ENCODE assay signal across 28 cellular contexts in the genomic region with DNA sequence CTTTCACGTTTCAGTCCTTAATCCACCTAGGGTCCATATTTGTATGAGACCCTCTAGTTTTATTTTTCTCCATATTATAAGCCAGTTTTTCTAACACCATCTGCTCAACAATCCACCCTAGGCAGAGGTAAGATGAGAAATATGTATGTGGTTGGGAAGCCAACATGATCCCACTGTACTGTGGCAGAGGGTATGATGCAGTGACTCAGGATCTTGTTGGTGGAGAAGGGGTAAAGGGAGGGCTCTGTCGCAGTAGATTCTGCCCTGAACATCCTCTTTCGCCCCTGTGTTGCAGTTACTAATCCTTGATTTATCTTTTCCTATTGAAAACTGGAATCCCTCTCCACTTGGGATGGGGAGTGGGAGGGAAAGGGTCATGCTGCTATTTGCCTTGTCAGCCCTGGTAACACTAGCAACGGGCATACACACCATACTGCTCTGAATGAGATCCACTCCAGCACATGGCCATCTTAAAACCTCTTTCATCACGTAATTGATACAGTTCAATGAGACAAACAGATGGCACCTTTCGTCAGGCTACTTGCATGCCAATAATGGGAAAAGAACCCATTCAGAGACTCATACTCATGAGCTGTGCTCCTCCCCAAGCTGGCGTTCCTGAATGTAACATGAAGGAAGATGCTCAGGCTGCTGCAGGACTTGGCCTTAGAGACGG.
DNase-seq lines count a peak whose midpoint lies in the region; TF ChIP-seq lines count a peak whose summit lies in the region.
"Had no signal": no experiment of that assay in that cellular context is flagged by ENCODE, and none has a peak within 500 bp of the region (broad histone marks: within the 10 kb centered on the region; RNA-seq: fewer than 3 reads in every experiment).

No MANE protein-coding gene starts in this region.

- H3K4me3 ChIP-seq in ACC112 (ENCODE audit: low read depth, low read length) (no peak overlapping the region), fibroblast of mammary gland (ENCODE audit: control insufficient read depth, low read depth, low read length) (no peak overlapping the region), neuronal stem cell (ENCODE audit: low read length in 2 of 2) (no peak overlapping the region)
- H3K4me3 ChIP-seq: ascending aorta; BLaER1 treated with 17β-estradiol and CSF1 and Interleukin-3, amounts not matched to agents 10 nM and 100 nM; GM12878; right lobe of liver had no signal

- H3K9me3 ChIP-seq in neuronal stem cell (replicated peaks in 1 of 2; ENCODE audit: control insufficient read depth in 2 of 2, insufficient read depth in 1 of 2, low read depth in 1 of 2, low read length in 2 of 2) = no peaks in the 10 kb centered on the region
- H3K9me3 ChIP-seq: ascending aorta, Caco-2, right lobe of liver had no signal

- H3K36me3 ChIP-seq in ACC112 (ENCODE audit: insufficient read depth, low read length) = no peaks in the 10 kb centered on the region
- H3K36me3 ChIP-seq in neuronal stem cell (replicated peaks in 1 of 2; ENCODE audit: control insufficient read depth in 2 of 2, insufficient read depth in 2 of 2, low read length in 2 of 2) = peaks cover 0 to 7% of the 10 kb centered on the region in 2 donors
- H3K36me3 ChIP-seq: ascending aorta; BLaER1 treated with 17β-estradiol and CSF1 and Interleukin-3, amounts not matched to agents 10 nM and 100 nM; right lobe of liver had no signal

- CTCF ChIA-PET in activated naive CD4-positive, alpha-beta T cell treated with anti-CD3 and anti-CD28 coated beads, Interleukin-2, amount 10 ng/mL, durations not matched to agents 7 days and 5 days (lab: Charles Lee) = no interaction called here

- H2AFZ ChIP-seq in ACC112 (ENCODE audit: low read length, unreplicated experiment) (no peak overlapping the region), neuronal stem cell (ENCODE audit: low read length) (no peak overlapping the region)

- H2BK15ac ChIP-seq in neuronal stem cell (ENCODE audit: low read length) = no peak overlapping the region

- no peak overlapping the region for H4K8ac ChIP-seq in neuronal stem cell (ENCODE audit: low read depth, low read length)

- H3K4ac ChIP-seq in neuronal stem cell (ENCODE audit: low read length) = no peak overlapping the region

- no peak overlapping the region for H2AK5ac ChIP-seq in neuronal stem cell (ENCODE audit: low read depth, low read length)

- peaks cover 20% of the 10 kb centered on the region for H3K27me3 Mint-ChIP-seq in activated naive CD4-positive, alpha-beta T cell treated with anti-CD3 and anti-CD28 coated beads, Interleukin-2, amount 10 ng/mL, durations not matched to agents 7 days and 5 days
- H3K27me3 Mint-ChIP-seq: activated CD8-positive, alpha-beta T cell treated with anti-CD3 and anti-CD28 coated beads for 36 hours; activated naive CD8-positive, alpha-beta T cell; progenitor cell of endocrine pancreas; stimulated activated naive B cell treated with anti-CD40 and anti-IgM and Interleukin-4, amounts not matched to agents 10 μg/mL and 1 μg/mL and 100 μg/mL, for 72 hours had no signal

- H3K9ac ChIP-seq in neuronal stem cell (ENCODE audit: low read depth, low read length, poor library complexity) = no peak overlapping the region
- H3K9ac ChIP-seq: BLaER1 treated with 17β-estradiol and CSF1 and Interleukin-3, amounts not matched to agents 10 nM and 100 nM had no signal

- H3K4me1 Mint-ChIP-seq in activated naive CD4-positive, alpha-beta T cell treated with anti-CD3 and anti-CD28 coated beads, Interleukin-2, amount 10 ng/mL, durations not matched to agents 7 days and 5 days = no peaks in the 10 kb centered on the region
- H3K4me1 Mint-ChIP-seq: activated T-helper 17 cell treated with anti-CD3 and anti-CD28 coated beads, Interleukin-2, amount 50 U/mL, for 72 hours; endodermal cell; memory B cell; stimulated activated naive B cell treated with anti-CD40 and anti-IgM and Interleukin-4, amounts not matched to agents 10 μg/mL and 1 μg/mL and 100 μg/mL, for 72 hours had no signal

- H3K9me3 Mint-ChIP-seq in activated naive CD4-positive, alpha-beta T cell treated with anti-CD3 and anti-CD28 coated beads, Interleukin-2, amount 10 ng/mL, durations not matched to agents 7 days and 5 days = no peaks in the 10 kb centered on the region
- H3K9me3 Mint-ChIP-seq: activated CD8-positive, alpha-beta T cell treated with anti-CD3 and anti-CD28 coated beads for 36 hours; activated T-helper 17 cell treated with anti-CD3 and anti-CD28 coated beads, Interleukin-2, amount 50 U/mL, for 72 hours; endodermal cell; memory B cell; stimulated activated naive B cell treated with anti-CD40 and anti-IgM and Interleukin-4, amounts not matched to agents 10 μg/mL and 1 μg/mL and 100 μg/mL, for 72 hours had no signal

- H3K4me2 ChIP-seq in neuronal stem cell (ENCODE audit: insufficient read depth, low read length, poor library complexity, severe bottlenecking) = no peak overlapping the region

- no peak overlapping the region for H2BK5ac ChIP-seq in neuronal stem cell (ENCODE audit: low read length)

- H3K4me3 Mint-ChIP-seq in activated naive CD4-positive, alpha-beta T cell treated with anti-CD3 and anti-CD28 coated beads, Interleukin-2, amount 10 ng/mL, durations not matched to agents 7 days and 5 days = no peak overlapping the region
- H3K4me3 Mint-ChIP-seq: activated CD8-positive, alpha-beta T cell treated with anti-CD3 and anti-CD28 coated beads for 36 hours; activated naive CD8-positive, alpha-beta T cell; activated T-helper 17 cell treated with anti-CD3 and anti-CD28 coated beads, Interleukin-2, amount 50 U/mL, for 72 hours; endodermal cell; memory B cell; stimulated activated naive B cell treated with anti-CD40 and anti-IgM and Interleukin-4, amounts not matched to agents 10 μg/mL and 1 μg/mL and 100 μg/mL, for 72 hours had no signal

- DNase-seq in ELR (ENCODE audit: low read depth) (peak; percentile 72), NCI-H524 (lab: John Stamatoyannopoulos, UW) (peak; percentile 97 to 100), fibroblast of mammary gland (ENCODE audit: low read depth) (peak; percentile 57), neuronal stem cell (ENCODE audit: low spot score) (no peak), COLO829 (ENCODE audit: low spot score) (no peak), NCI-H2107 treated with DMSO at 0.1 percent for 48 hours (lab: John Stamatoyannopoulos, UW; ENCODE audit: unreplicated experiment) (no peak)
- DNase-seq in activated naive CD4-positive, alpha-beta T cell treated with anti-CD3 and anti-CD28 coated beads, Interleukin-2, amount 10 ng/mL, durations not matched to agents 7 days and 5 days = no peak
- DNase-seq: activated CD8-positive, alpha-beta T cell treated with anti-CD3 and anti-CD28 coated beads for 36 hours; Caco-2; caudate nucleus; DND-41; endodermal cell; foreskin keratinocyte; Kasumi-1; NCI-H1105; NCI-H2081; NCI-H510A treated with DMSO at 0.1 percent for 48 hours; right lobe of liver; stimulated activated naive B cell treated with anti-CD40 and anti-IgM and Interleukin-4, amounts not matched to agents 10 μg/mL and 1 μg/mL and 100 μg/mL, for 72 hours had no signal

- no peaks in the 10 kb centered on the region for H3K79me1 ChIP-seq in neuronal stem cell (ENCODE audit: low read depth, low read length)

- no peak overlapping the region for H3K27ac Mint-ChIP-seq in activated naive CD4-positive, alpha-beta T cell treated with anti-CD3 and anti-CD28 coated beads, Interleukin-2, amount 10 ng/mL, durations not matched to agents 7 days and 5 days
- H3K27ac Mint-ChIP-seq: activated CD8-positive, alpha-beta T cell treated with anti-CD3 and anti-CD28 coated beads for 36 hours; activated naive CD8-positive, alpha-beta T cell; activated T-helper 17 cell treated with anti-CD3 and anti-CD28 coated beads, Interleukin-2, amount 50 U/mL, for 72 hours; endodermal cell; memory B cell; progenitor cell of endocrine pancreas; stimulated activated naive B cell treated with anti-CD40 and anti-IgM and Interleukin-4, amounts not matched to agents 10 μg/mL and 1 μg/mL and 100 μg/mL, for 72 hours had no signal

- H3K36me3 Mint-ChIP-seq in activated naive CD4-positive, alpha-beta T cell treated with anti-CD3 and anti-CD28 coated beads, Interleukin-2, amount 10 ng/mL, durations not matched to agents 7 days and 5 days = no peaks in the 10 kb centered on the region
- H3K36me3 Mint-ChIP-seq: activated naive CD8-positive, alpha-beta T cell; memory B cell; stimulated activated naive B cell treated with anti-CD40 and anti-IgM and Interleukin-4, amounts not matched to agents 10 μg/mL and 1 μg/mL and 100 μg/mL, for 72 hours had no signal

- no peak overlapping the region for H2BK12ac ChIP-seq in neuronal stem cell (ENCODE audit: low read length)

- no peak overlapping the region for H3K14ac ChIP-seq in neuronal stem cell (ENCODE audit: low read length)

- no peak overlapping the region for H3K23ac ChIP-seq in neuronal stem cell (ENCODE audit: low read depth, low read length, poor library complexity)

- H4K91ac ChIP-seq in neuronal stem cell (ENCODE audit: low read depth, low read length, poor library complexity) = no peak overlapping the region

- H3K27ac ChIP-seq in ACC112 (ENCODE audit: low read depth, low read length) (peak overlapping the region; percentile 69), neuronal stem cell (replicated peaks; ENCODE audit: low read length) (no peak overlapping the region)
- H3K27ac ChIP-seq: ascending aorta; BLaER1 treated with 17β-estradiol and CSF1 and Interleukin-3, amounts not matched to agents 10 nM and 100 nM; foreskin keratinocyte; HL-60; right lobe of liver had no signal

- WGBS in neuronal stem cell (ENCODE audit: extremely low coverage in 2 of 2, insufficient read length in 2 of 2, insufficient replicate concordance in 1 of 2), 2 donors = no CpG with 5 or more reads among the region's 8 CpGs

- no peak overlapping the region for H2BK120ac ChIP-seq in neuronal stem cell (ENCODE audit: low read depth, low read length)

- TF ChIP-seq CTCF in fibroblast of mammary gland (conservative IDR thresholded peaks at IDR 0.05; ENCODE audit: control insufficient read depth, insufficient read depth, low read depth, low read length) = no peak

- H3K4me1 ChIP-seq in ACC112 (ENCODE audit: control insufficient read depth, insufficient read depth, low read length, unreplicated experiment) (peaks cover 62% of the 10 kb centered on the region), neuronal stem cell (ENCODE audit: control insufficient read depth in 2 of 2, insufficient read depth in 1 of 2, low read depth in 1 of 2, low read length in 2 of 2) (peaks cover 5 to 7% of the 10 kb centered on the region in 2 donors)
- H3K4me1 ChIP-seq: ascending aorta, Caco-2, foreskin keratinocyte, right lobe of liver had no signal

- no peak overlapping the region for H3K18ac ChIP-seq in neuronal stem cell (ENCODE audit: low read length)

- H3K27me3 ChIP-seq in ACC112 (ENCODE audit: insufficient read depth, low read length) = no peaks in the 10 kb centered on the region
- no peaks in the 10 kb centered on the region for H3K27me3 ChIP-seq in neuronal stem cell (ENCODE audit: control insufficient read depth in 3 of 3, insufficient read depth in 3 of 3, low read depth in 1 of 3, low read length in 3 of 3)
- H3K27me3 ChIP-seq: ascending aorta; BLaER1 treated with 17β-estradiol and CSF1 and Interleukin-3, amounts not matched to agents 10 nM and 100 nM; foreskin keratinocyte; right lobe of liver had no signal

- H3K79me2 ChIP-seq in ACC112 (ENCODE audit: control insufficient read depth, insufficient read depth, low read length, unreplicated experiment) = peaks cover 38% of the 10 kb centered on the region

Comparison
In these comparisons a context has a peak if more than half of its experiments do, and no peak if none do; other contexts are left out.
1. DNase-seq: peak in ELR (single experiment), NCI-H524 (2 of 2) and fibroblast of mammary gland (single experiment); none in neuronal stem cell (single experiment), COLO829 (single experiment), activated naive CD4-positive, alpha-beta T cell treated with anti-CD3 and anti-CD28 coated beads, Interleukin-2, amount 10 ng/mL, durations not matched to agents 7 days and 5 days (single experiment) and NCI-H2107 treated with DMSO at 0.1 percent for 48 hours (single experiment).